Comparison of ENCODE assay signal across 14 cellular contexts in the genomic region with DNA sequence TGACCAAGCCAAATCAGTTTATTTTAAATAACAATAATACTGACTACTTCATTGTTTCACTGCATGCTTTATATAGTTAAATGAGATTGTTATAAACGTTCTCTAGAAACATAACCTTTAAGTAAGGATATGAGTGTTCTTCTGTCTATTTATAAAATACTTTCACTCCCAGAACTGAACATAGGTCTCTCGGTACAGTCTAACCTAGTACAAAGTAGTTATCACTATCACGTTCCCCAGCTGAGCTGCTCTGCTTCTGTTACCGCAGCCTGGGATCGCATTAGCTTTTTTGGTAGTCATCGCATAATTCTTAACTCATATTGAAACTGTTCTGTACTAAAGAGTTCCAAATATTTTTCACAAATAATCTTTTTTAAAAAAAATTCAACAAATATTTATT.
DNase-seq lines count a peak whose midpoint lies in the region; ATAC-seq and TF ChIP-seq lines count a peak whose summit lies in the region.
"Had no signal": no experiment of that assay in that cellular context is flagged by ENCODE, and none has a peak within 500 bp of the region (broad histone marks: within the 10 kb centered on the region; RNA-seq: fewer than 3 reads in every experiment).

No MANE protein-coding gene starts in this region.

- no peak overlapping the region for H4K91ac ChIP-seq in trophoblast cell (ENCODE audit: low read depth, low read length)

- H3K27me3 ChIP-seq in naive thymus-derived CD4-positive, alpha-beta T cell (ENCODE audit: control insufficient read depth in 2 of 2, insufficient read depth in 2 of 2, low read length in 2 of 2), result no peaks in the 10 kb centered on the region
- no peaks in the 10 kb centered on the region for H3K27me3 ChIP-seq in trophoblast cell (ENCODE audit: insufficient read depth, low read length)
- H3K27me3 ChIP-seq: tibial artery had no signal

- no peaks in the 10 kb centered on the region for H3K4me1 ChIP-seq in naive thymus-derived CD4-positive, alpha-beta T cell (ENCODE audit: control insufficient read depth in 2 of 2, insufficient read depth in 2 of 2, low read length in 2 of 2)
- H3K4me1 ChIP-seq in trophoblast cell (ENCODE audit: control insufficient read depth in 1 of 2, insufficient read depth in 2 of 2, low read length in 2 of 2), result no peaks in the 10 kb centered on the region
- H3K4me1 ChIP-seq: tibial artery had no signal

- H2BK12ac ChIP-seq in trophoblast cell (ENCODE audit: low read length), result no peak overlapping the region

- CTCF ChIA-PET in GM10248 (lab: Yijun Ruan, JAX), result interaction anchor here (1.2 kb wide), 1 partner anchor 49 kb away, joined by 3 read pairs; no protein-coding TSS in a partner anchor
- CTCF ChIA-PET in naive thymus-derived CD4-positive, alpha-beta T cell (lab: Charles Lee), result no interaction called here

- H3K4me2 ChIP-seq in trophoblast cell (ENCODE audit: low read length), result no peak overlapping the region

- H3K23ac ChIP-seq in trophoblast cell (ENCODE audit: low read length), result no peak overlapping the region

- peak; percentile 53 for DNase-seq in GM10248 (ENCODE audit: extremely low spot score)
- DNase-seq in foreskin melanocyte, result no peak
- no peak for DNase-seq in NCI-H510A treated with DMSO at 0.1 percent for 48 hours (lab: John Stamatoyannopoulos, UW)
- no peak for DNase-seq in naive thymus-derived CD4-positive, alpha-beta T cell
- DNase-seq in trophoblast cell, result no peak
- DNase-seq: activated CD8-positive, alpha-beta T cell treated with anti-CD3 and anti-CD28 coated beads for 36 hours; Calu3; cerebellar nuclear complex; Kasumi-1; tibial artery had no signal

- H4K8ac ChIP-seq in trophoblast cell (ENCODE audit: low read depth, low read length), result no peak overlapping the region

- no peaks in the 10 kb centered on the region for H3K27me3 Mint-ChIP-seq in naive thymus-derived CD4-positive, alpha-beta T cell
- H3K27me3 Mint-ChIP-seq: activated CD8-positive, alpha-beta T cell treated with anti-CD3 and anti-CD28 coated beads for 36 hours; activated naive CD8-positive, alpha-beta T cell had no signal

- H3K4me1 Mint-ChIP-seq in naive thymus-derived CD4-positive, alpha-beta T cell, result peaks cover 0 to 2% (median 0%) of the 10 kb centered on the region in 7 donors

- no peaks in the 10 kb centered on the region for H3K79me1 ChIP-seq in trophoblast cell (ENCODE audit: low read length)

- H3K14ac ChIP-seq in trophoblast cell (ENCODE audit: low read length), result no peak overlapping the region

- no peak overlapping the region for H3K9ac ChIP-seq in trophoblast cell (ENCODE audit: low read length)

- POLR2A ChIA-PET in GM10248 (lab: Yijun Ruan, JAX), result no interaction called here
- POLR2A ChIA-PET in naive thymus-derived CD4-positive, alpha-beta T cell (lab: Charles Lee), result no interaction called here

- H2AFZ ChIP-seq in trophoblast cell (ENCODE audit: insufficient read depth, low read length, poor library complexity), result no peak overlapping the region

- WGBS in trophoblast cell (ENCODE audit: extremely low coverage, insufficient coverage, insufficient read length), result no CpG with 5 or more reads among the region's 6 CpGs

- no peak overlapping the region for H3K27ac Mint-ChIP-seq in naive thymus-derived CD4-positive, alpha-beta T cell
- H3K27ac Mint-ChIP-seq: activated CD8-positive, alpha-beta T cell treated with anti-CD3 and anti-CD28 coated beads for 36 hours; activated naive CD8-positive, alpha-beta T cell had no signal

- ATAC-seq in GM19025 (IDR thresholded peaks at IDR 0.05; ENCODE audit: low read depth, unreplicated experiment), result peak; percentile 72
- ATAC-seq in GM21717 (IDR thresholded peaks at IDR 0.05; ENCODE audit: unreplicated experiment), result peak; percentile 94
- ATAC-seq in HG03108 (IDR thresholded peaks at IDR 0.05; ENCODE audit: unreplicated experiment), result peak; percentile 89
- ATAC-seq in naive thymus-derived CD4-positive, alpha-beta T cell, result no peak
- ATAC-seq: activated CD8-positive, alpha-beta T cell treated with anti-CD3 and anti-CD28 coated beads for 36 hours had no signal

- TF ChIP-seq CTCF in GM10248 (IDR thresholded peaks at IDR 0.05; ENCODE audit: control extremely low read depth, extremely low read depth, low read depth, missing control alignments), result no peak

- no peak overlapping the region for H3K4me3 Mint-ChIP-seq in naive thymus-derived CD4-positive, alpha-beta T cell
- H3K4me3 Mint-ChIP-seq: activated CD8-positive, alpha-beta T cell treated with anti-CD3 and anti-CD28 coated beads for 36 hours; activated naive CD8-positive, alpha-beta T cell had no signal

- H2AK5ac ChIP-seq in trophoblast cell (ENCODE audit: low read length), result no peak overlapping the region

- H4K12ac ChIP-seq in trophoblast cell (ENCODE audit: low read depth, low read length), result no peak overlapping the region

- no peaks in the 10 kb centered on the region for H3K9me3 Mint-ChIP-seq in naive thymus-derived CD4-positive, alpha-beta T cell
- H3K9me3 Mint-ChIP-seq: activated CD8-positive, alpha-beta T cell treated with anti-CD3 and anti-CD28 coated beads for 36 hours had no signal

- H3K4me3 ChIP-seq in naive thymus-derived CD4-positive, alpha-beta T cell (ENCODE audit: low read length), result no peak overlapping the region
- no peak overlapping the region for H3K4me3 ChIP-seq in trophoblast cell (ENCODE audit: low read depth, low read length)
- H3K4me3 ChIP-seq: tibial artery had no signal

- no peak overlapping the region for H2BK120ac ChIP-seq in trophoblast cell (ENCODE audit: insufficient read depth, low read length, poor library complexity)

- H3K36me3 ChIP-seq in naive thymus-derived CD4-positive, alpha-beta T cell (ENCODE audit: control insufficient read depth in 2 of 3, insufficient read depth in 3 of 3, low read length in 3 of 3), result peaks cover 0 to 21% (median 2%) of the 10 kb centered on the region in 3 experiments
- peaks cover 0 to 2% of the 10 kb centered on the region in 2 experiments for H3K36me3 ChIP-seq in trophoblast cell (ENCODE audit: control insufficient read depth in 1 of 2, insufficient read depth in 2 of 2, low read length in 2 of 2)

- peaks cover 4 to 57% (median 29%) of the 10 kb centered on the region in 5 donors for H3K36me3 Mint-ChIP-seq in naive thymus-derived CD4-positive, alpha-beta T cell

- no peak overlapping the region for H3K18ac ChIP-seq in trophoblast cell (ENCODE audit: low read length)

- no peak overlapping the region for H2BK5ac ChIP-seq in trophoblast cell (ENCODE audit: low read depth, low read length, poor library complexity)

- no peaks in the 10 kb centered on the region for H3K79me2 ChIP-seq in trophoblast cell (ENCODE audit: control insufficient read depth, insufficient read depth, low read length, poor library complexity)

- H3K27ac ChIP-seq in naive thymus-derived CD4-positive, alpha-beta T cell (ENCODE audit: low read depth, low read length), result no peak overlapping the region
- H3K27ac ChIP-seq in trophoblast cell (ENCODE audit: low read depth, low read length), result no peak overlapping the region
- H3K27ac ChIP-seq: tibial artery had no signal

- no peaks in the 10 kb centered on the region for H3K9me3 ChIP-seq in naive thymus-derived CD4-positive, alpha-beta T cell (ENCODE audit: control insufficient read depth in 2 of 3, low read length in 3 of 3)
- H3K9me3 ChIP-seq in trophoblast cell (ENCODE audit: insufficient read depth, low read depth, low read length), result no peaks in the 10 kb centered on the region
- H3K9me3 ChIP-seq: tibial artery had no signal

- no peak overlapping the region for H3K4ac ChIP-seq in trophoblast cell (ENCODE audit: low read depth, low read length)

- intact Hi-C loops in naive thymus-derived CD4-positive, alpha-beta T cell (cut with micrococcal nuclease), result no loop called here
